Comparison of ENCODE assay signal across 11 cellular contexts in the genomic region with DNA sequence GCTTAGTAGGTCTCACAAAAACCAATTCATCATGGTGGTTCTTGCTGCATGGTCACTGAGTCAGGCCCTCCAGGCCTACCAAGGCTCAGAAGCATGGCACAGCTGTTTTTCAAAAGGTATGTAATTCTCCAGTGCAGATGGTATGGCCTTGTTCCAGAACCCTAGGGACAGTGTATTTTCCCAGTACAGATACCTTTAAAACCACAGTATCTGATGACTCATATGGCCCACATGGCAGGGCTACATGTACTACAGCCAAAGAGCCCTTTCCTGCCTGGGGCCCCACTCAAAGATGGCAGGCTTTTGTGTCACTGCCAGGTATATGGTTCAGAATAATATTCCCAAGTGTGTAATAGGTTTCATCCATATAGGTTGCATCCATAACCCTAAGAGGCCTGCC. TPM values are rescaled to one million over a fixed set of nuclear protein-coding genes. Genes with fewer than 3 reads are reported as not detected.
DNase-seq lines count a peak whose midpoint lies in the region; ATAC-seq and TF ChIP-seq lines count a peak whose summit lies in the region.
"Had no signal": no experiment of that assay in that cellular context is flagged by ENCODE, and none has a peak within 500 bp of the region (broad histone marks: within the 10 kb centered on the region; RNA-seq: fewer than 3 reads in every experiment).

No MANE protein-coding gene starts in this region.

- H3K4me1 Mint-ChIP-seq in stimulated activated naive CD8-positive, alpha-beta T cell treated with anti-CD3 and anti-CD28 coated beads, Interleukin-15, amount 100 ng/mL, for 72 hours = peaks cover 67% of the 10 kb centered on the region

- no peaks in the 10 kb centered on the region for H3K4me1 ChIP-seq in Panc1 (ENCODE audit: control insufficient read depth, insufficient read depth, low read length)
- H3K4me1 ChIP-seq: thyroid gland had no signal

- no peaks in the 10 kb centered on the region for H3K27me3 Mint-ChIP-seq in stimulated activated naive CD8-positive, alpha-beta T cell treated with anti-CD3 and anti-CD28 coated beads, Interleukin-15, amount 100 ng/mL, for 72 hours
- H3K27me3 Mint-ChIP-seq: activated CD4-positive, alpha-beta T cell treated with anti-CD3 and anti-CD28 coated beads, Interleukin-2, amount 10 ng/mL, durations not matched to agents 7 days and 5 days had no signal

- CTCF ChIA-PET in Panc1 (lab: Charles Lee) = no interaction called here

- peaks cover 3 to 24% of the 10 kb centered on the region in 2 donors for H3K9me3 Mint-ChIP-seq in activated naive CD4-positive, alpha-beta T cell treated with anti-CD3 and anti-CD28 coated beads, Interleukin-2, amount 50 U/mL, for 72 hours
- H3K9me3 Mint-ChIP-seq in stimulated activated naive CD8-positive, alpha-beta T cell treated with anti-CD3 and anti-CD28 coated beads, Interleukin-15, amount 100 ng/mL, for 72 hours = peaks cover 0 to 9% of the 10 kb centered on the region in 2 donors

- BruUV-seq in Panc1 (replicated peaks; lab: Mats Ljungman, UMichigan) = no TSS peak

- no peaks in the 10 kb centered on the region for H3K27me3 ChIP-seq in Panc1 (ENCODE audit: control insufficient read depth, insufficient read depth, low read length)
- H3K27me3 ChIP-seq: thyroid gland had no signal

- no peaks in the 10 kb centered on the region for H3K36me3 ChIP-seq in Panc1 (ENCODE audit: control insufficient read depth, insufficient read depth, low read length)
- H3K36me3 ChIP-seq: thyroid gland had no signal

- TF ChIP-seq CTCF in Panc1 (IDR thresholded peaks at IDR 0.05) = no peak

- no peak overlapping the region for H3K4me3 Mint-ChIP-seq in stimulated activated naive CD8-positive, alpha-beta T cell treated with anti-CD3 and anti-CD28 coated beads, Interleukin-15, amount 100 ng/mL, for 72 hours
- H3K4me3 Mint-ChIP-seq: activated CD4-positive, alpha-beta T cell treated with anti-CD3 and anti-CD28 coated beads, Interleukin-2, amount 10 ng/mL, durations not matched to agents 7 days and 5 days had no signal

- no peak overlapping the region for H3K4me3 ChIP-seq in Panc1 (ENCODE audit: low read depth in 2 of 2, low read length in 2 of 2)
- H3K4me3 ChIP-seq: thyroid gland had no signal

- intact Hi-C loops in Panc1 (cut with micrococcal nuclease; ENCODE audit: unreplicated experiment) = no loop called here

- H3K9me3 ChIP-seq in Panc1 (ENCODE audit: control insufficient read depth, insufficient read depth, low read depth, low read length) = no peaks in the 10 kb centered on the region
- H3K9me3 ChIP-seq: thyroid gland had no signal

- H3K27ac Mint-ChIP-seq in activated naive CD4-positive, alpha-beta T cell treated with anti-CD3 and anti-CD28 coated beads, Interleukin-2, amount 50 U/mL, for 72 hours = no peak overlapping the region
- no peak overlapping the region for H3K27ac Mint-ChIP-seq in stimulated activated naive CD8-positive, alpha-beta T cell treated with anti-CD3 and anti-CD28 coated beads, Interleukin-15, amount 100 ng/mL, for 72 hours
- H3K27ac Mint-ChIP-seq: activated CD4-positive, alpha-beta T cell treated with anti-CD3 and anti-CD28 coated beads, Interleukin-2, amount 10 ng/mL, durations not matched to agents 7 days and 5 days had no signal

- peaks cover 0 to 16% of the 10 kb centered on the region in 2 donors for H3K36me3 Mint-ChIP-seq in activated naive CD4-positive, alpha-beta T cell treated with anti-CD3 and anti-CD28 coated beads, Interleukin-2, amount 50 U/mL, for 72 hours

- POLR2A ChIA-PET in Panc1 (lab: Charles Lee) = no interaction called here

- peak; percentile 66 to 68 for ATAC-seq in activated naive CD4-positive, alpha-beta T cell treated with anti-CD3 and anti-CD28 coated beads, Interleukin-2, amount 50 U/mL, for 72 hours
- peak; percentile 42; the same call in 1 of the 2 replicates for ATAC-seq in Panc1
- ATAC-seq in stimulated activated naive CD8-positive, alpha-beta T cell treated with anti-CD3 and anti-CD28 coated beads, Interleukin-15, amount 100 ng/mL, for 72 hours = peak; percentile 75

- no peak for DNase-seq in activated naive CD4-positive, alpha-beta T cell treated with anti-CD3 and anti-CD28 coated beads, Interleukin-2, amount 50 U/mL, for 72 hours (ENCODE audit: low spot score in 2 of 2)
- no peak for DNase-seq in activated naive CD4-positive, alpha-beta T cell (lab: John Stamatoyannopoulos, UW)
- DNase-seq in Panc1 (ENCODE audit: low read depth, low spot score) (no peak), dermis blood vessel endothelial cell (peak; percentile 58), T-helper 1 cell (no peak), retina (no peak)
- DNase-seq in stimulated activated naive CD8-positive, alpha-beta T cell treated with anti-CD3 and anti-CD28 coated beads, Interleukin-15, amount 100 ng/mL, for 72 hours = no peak
- no peak for DNase-seq in stimulated activated CD4-positive, alpha-beta T cell treated with anti-CD3 and anti-CD28 coated beads, Interleukin-4, amount 100 ng/mL, for 4 hours
- DNase-seq: activated CD4-positive, alpha-beta T cell treated with anti-CD3 and anti-CD28 coated beads, Interleukin-2, amount 10 ng/mL, durations not matched to agents 7 days and 5 days; thyroid gland had no signal

- no peak overlapping the region for H3K27ac ChIP-seq in Panc1 (ENCODE audit: low read length)
- H3K27ac ChIP-seq: thyroid gland had no signal

- in situ Hi-C loops in Panc1 (cut with HindIII; ENCODE audit: low pct_unique_long_range_greater_than_20kb, low sequenced_read_pairs) = no loop called here

RNA-seq across cellular contexts. Expression of gene CSF2, which starts 16.5 kb away (rescaled TPM):
- total RNA-seq in activated naive CD4-positive, alpha-beta T cell treated with anti-CD3 and anti-CD28 coated beads, Interleukin-2, amount 50 U/mL, for 72 hours = 10 to 100 TPM in 1 of 2 donors, 1 to 10 TPM in 1; 8.4 to 39.7 TPM
- total RNA-seq in Panc1 (2021; ENCODE audit: unreplicated experiment) = not detected
- not detected for polyA plus RNA-seq in Panc1 (2012; ENCODE audit: insufficient read length)
- 0.14 and 0.34 TPM in 2 replicates for total RNA-seq in dermis blood vessel endothelial cell
- total RNA-seq: liver, thyroid gland had no signal
- polyA plus RNA-seq: liver had no signal

RNA-seq across cellular contexts. Expression of gene IL3, which starts 29.7 kb away (rescaled TPM):
- 1 to 10 TPM in 1 of 2 donors, not detected in 1; 9.7 TPM for total RNA-seq in activated naive CD4-positive, alpha-beta T cell treated with anti-CD3 and anti-CD28 coated beads, Interleukin-2, amount 50 U/mL, for 72 hours
- not detected for total RNA-seq in Panc1 (2021; ENCODE audit: unreplicated experiment)
- not detected for polyA plus RNA-seq in Panc1 (2012; ENCODE audit: insufficient read length)
- not detected in 2 replicates for total RNA-seq in dermis blood vessel endothelial cell
- total RNA-seq: liver, thyroid gland had no signal
- polyA plus RNA-seq: liver had no signal
